9 cellular contexts compared by ENCODE assay signal in genomic region chr12:52874573-52875435, GRCh38. TPM values are rescaled to one million over a fixed set of nuclear protein-coding genes. Genes with fewer than 3 reads are reported as not detected.
DNase-seq lines count a peak whose midpoint lies in the region; ATAC-seq and TF ChIP-seq lines count a peak whose summit lies in the region.
"Had no signal": no experiment of that assay in that cellular context is flagged by ENCODE, and none has a peak within 500 bp of the region (broad histone marks: within the 10 kb centered on the region; RNA-seq: fewer than 3 reads in every experiment).

No MANE protein-coding gene starts in this region.

- H3K36me3 ChIP-seq in HUES64 (ENCODE audit: insufficient read depth, low read length) (no peaks in the 10 kb centered on the region), mucosa of stomach (ENCODE audit: control insufficient read depth, insufficient read depth, low read length) (no peaks in the 10 kb centered on the region)
- H3K36me3 ChIP-seq: neutrophil had no signal

- no peaks in the 10 kb centered on the region for H3K9me3 Mint-ChIP-seq in chondrocyte (ENCODE audit: low read depth)

- peaks cover 10% of the 10 kb centered on the region; the same call in 1 of the 2 replicates for H3K4me1 ChIP-seq in HUES64 (ENCODE audit: insufficient read depth, low read length)
- peaks cover 90% of the 10 kb centered on the region for H3K4me1 ChIP-seq in mucosa of stomach (ENCODE audit: control insufficient read depth, insufficient read depth, low read length)

- no peaks in the 10 kb centered on the region for H3K27me3 Mint-ChIP-seq in chondrocyte (ENCODE audit: low read depth)

- TF ChIP-seq CTCF in chondrocyte (IDR thresholded peaks at IDR 0.05) = no peak

- H3K9ac ChIP-seq in HUES64 (ENCODE audit: low read depth, low read length) (peak overlapping the region; percentile 50; the same call in 1 of the 2 replicates), mucosa of stomach (ENCODE audit: low read length) (peak overlapping the region; percentile 69)

- H3K36me3 Mint-ChIP-seq in chondrocyte (ENCODE audit: low read depth) = no peaks in the 10 kb centered on the region

- WGBS in HUES64 = 84% methylated on average over 9 of the region's 10 CpGs

- no peak for ATAC-seq in HG03196 (IDR thresholded peaks at IDR 0.05; ENCODE audit: unreplicated experiment)

- intact Hi-C loops in posterior vena cava (cut with DNase I) = loop anchor here in 1 of 2 donors (5.0 kb wide), 2 partner anchors 293 to 723 kb away; no protein-coding TSS in a partner anchor

- H3K27ac Mint-ChIP-seq in chondrocyte (ENCODE audit: unreplicated experiment) = peak overlapping the region; percentile 99

- peak overlapping the region; percentile 58 for H3K4me3 Mint-ChIP-seq in chondrocyte (ENCODE audit: unreplicated experiment)

- no peak overlapping the region for H3K27ac ChIP-seq in HUES64 (ENCODE audit: low read depth, low read length)
- H3K27ac ChIP-seq: neutrophil had no signal

- H3K9me3 ChIP-seq in HUES64 (ENCODE audit: insufficient read depth, low read depth, low read length) (no peaks in the 10 kb centered on the region), mucosa of stomach (ENCODE audit: control insufficient read depth, low read length) (no peaks in the 10 kb centered on the region)
- H3K9me3 ChIP-seq: neutrophil had no signal

- H3K4me1 Mint-ChIP-seq in chondrocyte (ENCODE audit: low read depth) = peaks cover 76% of the 10 kb centered on the region

- DNase-seq in A172 (ENCODE audit: low spot score) = peak; percentile 56
- DNase-seq in chondrocyte (ENCODE audit: low spot score) = no peak
- DNase-seq in NAMALWA (ENCODE audit: low spot score) = no peak
- DNase-seq in cerebellum (ENCODE audit: low spot score) = no peak
- no peak for DNase-seq in posterior vena cava (ENCODE audit: low spot score)

- H3K27me3 ChIP-seq in HUES64 (ENCODE audit: insufficient read depth, low read length) = peaks cover 30% of the 10 kb centered on the region
- H3K27me3 ChIP-seq in mucosa of stomach (ENCODE audit: control insufficient read depth, insufficient read depth, low read length) = no peaks in the 10 kb centered on the region

- H3K4me3 ChIP-seq in HUES64 (ENCODE audit: low read length) = peak overlapping the region; percentile 54
- H3K4me3 ChIP-seq in mucosa of stomach (ENCODE audit: low read length) = peak overlapping the region; percentile 28

RNA-seq across cellular contexts. Expression of gene KRT78, which starts 26.0 kb away (rescaled TPM):
- not detected in 2 replicates for total RNA-seq in A172 (2014; rRNA removed; shearing (Covaris generic))
- not detected for polyA plus RNA-seq in HUES64 (2013, experiment 1 of 2)
- not detected for polyA plus RNA-seq in HUES64 (2013, experiment 2 of 2)
- total RNA-seq in chondrocyte (not detected in 3 replicates), cerebellum (not detected), posterior vena cava (not detected)

RNA-seq across cellular contexts. Expression of gene KRT8, which starts 30.1 kb away (rescaled TPM):
- 287 and 407 TPM in 2 replicates for total RNA-seq in A172 (2014; rRNA removed; shearing (Covaris generic))
- polyA plus RNA-seq in HUES64 (2013, experiment 1 of 2) = 300 TPM
- 301 TPM for polyA plus RNA-seq in HUES64 (2013, experiment 2 of 2)
- 11.3 to 15.7 TPM (median 13.0 TPM) in 3 replicates for total RNA-seq in chondrocyte
- total RNA-seq in cerebellum = 1.9 TPM
- total RNA-seq in posterior vena cava = 10 to 100 TPM in 1 of 2 donors, 1 to 10 TPM in 1; 4.0 to 23.6 TPM

RNA-seq across cellular contexts. Expression of gene KRT79, which starts 40.7 kb away (rescaled TPM):
- 0.26 and 0.33 TPM in 2 replicates for total RNA-seq in A172 (2014; rRNA removed; shearing (Covaris generic))
- not detected for polyA plus RNA-seq in HUES64 (2013, experiment 1 of 2)
- polyA plus RNA-seq in HUES64 (2013, experiment 2 of 2) = not detected
- 0.10 to 0.31 TPM (median 0.19 TPM) in 3 replicates for total RNA-seq in chondrocyte
- not detected for total RNA-seq in cerebellum
- total RNA-seq in posterior vena cava = not detected

Comparison
In these comparisons a context has a peak if more than half of its experiments do, and no peak if none do; other contexts are left out.
1. RNA of gene KRT8, which starts 30.1 kb away (total RNA-seq): 287 to 407 TPM in A172; 4.0 to 23.6 TPM in posterior vena cava, 11.3 to 15.7 TPM in chondrocyte and 1.9 TPM in cerebellum (single experiment); every median in the first group is over 10 times any median in the second.